In the genomic region with DNA sequence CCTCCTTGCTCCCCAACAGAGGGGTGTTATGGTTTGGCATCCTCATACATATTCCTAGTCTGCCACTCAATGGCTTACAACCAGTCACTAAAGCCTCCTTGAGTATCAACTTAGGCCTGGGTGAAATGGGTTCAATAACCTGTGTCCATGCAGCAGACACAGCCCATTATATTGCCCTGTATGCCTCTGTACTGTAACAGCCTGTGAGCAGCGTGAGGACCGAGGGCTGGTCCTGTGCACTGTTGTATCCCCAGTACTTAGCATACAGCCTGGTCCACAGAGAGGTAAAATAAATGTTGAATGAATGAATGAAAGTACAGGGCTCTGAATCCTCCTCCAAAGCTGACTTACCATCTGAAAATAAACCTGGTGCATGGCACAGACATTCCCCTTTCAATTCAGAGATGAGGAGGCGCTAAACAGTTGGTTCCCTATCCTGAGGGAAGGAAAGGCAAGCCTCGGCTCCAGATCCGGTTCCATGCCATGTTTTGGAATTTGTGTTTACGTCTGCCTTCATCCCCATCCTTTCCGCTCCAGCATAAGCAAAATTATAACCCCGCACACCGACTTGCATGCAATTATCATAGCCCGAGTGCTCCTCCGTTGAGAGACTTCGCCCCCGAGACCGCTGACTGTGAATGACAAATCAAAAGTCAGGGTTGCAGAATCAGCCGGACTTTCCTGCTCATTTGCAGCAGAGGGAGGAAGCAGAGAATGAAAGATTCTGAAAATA, we compare ENCODE assay signal across 1 cellular context.
A peak's percentile ranks its signal among the peaks of the same experiment; 100 is the strongest.
TF ChIP-seq lines count a peak whose summit lies in the region.

No MANE protein-coding gene starts in this region.

TF ChIP-seq in HEK293, 187 proteins besides CTCF, POLR2A, EP300 and RAD21 (continued from another document):
- TF ChIP-seq, protein P1, sequence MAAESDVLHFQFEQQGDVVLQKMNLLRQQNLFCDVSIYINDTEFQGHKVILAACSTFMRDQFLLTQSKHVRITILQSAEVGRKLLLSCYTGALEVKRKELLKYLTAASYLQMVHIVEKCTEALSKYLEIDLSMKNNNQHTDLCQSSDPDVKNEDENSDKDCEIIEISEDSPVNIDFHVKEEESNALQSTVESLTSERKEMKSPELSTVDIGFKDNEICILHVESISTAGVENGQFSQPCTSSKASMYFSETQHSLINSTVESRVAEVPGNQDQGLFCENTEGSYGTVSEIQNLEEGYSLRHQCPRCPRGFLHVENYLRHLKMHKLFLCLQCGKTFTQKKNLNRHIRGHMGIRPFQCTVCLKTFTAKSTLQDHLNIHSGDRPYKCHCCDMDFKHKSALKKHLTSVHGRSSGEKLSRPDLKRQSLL (tag by site-specific recombination; IDR thresholded peaks at IDR 0.05), result peak; percentile 77
- TF ChIP-seq, protein P2, sequence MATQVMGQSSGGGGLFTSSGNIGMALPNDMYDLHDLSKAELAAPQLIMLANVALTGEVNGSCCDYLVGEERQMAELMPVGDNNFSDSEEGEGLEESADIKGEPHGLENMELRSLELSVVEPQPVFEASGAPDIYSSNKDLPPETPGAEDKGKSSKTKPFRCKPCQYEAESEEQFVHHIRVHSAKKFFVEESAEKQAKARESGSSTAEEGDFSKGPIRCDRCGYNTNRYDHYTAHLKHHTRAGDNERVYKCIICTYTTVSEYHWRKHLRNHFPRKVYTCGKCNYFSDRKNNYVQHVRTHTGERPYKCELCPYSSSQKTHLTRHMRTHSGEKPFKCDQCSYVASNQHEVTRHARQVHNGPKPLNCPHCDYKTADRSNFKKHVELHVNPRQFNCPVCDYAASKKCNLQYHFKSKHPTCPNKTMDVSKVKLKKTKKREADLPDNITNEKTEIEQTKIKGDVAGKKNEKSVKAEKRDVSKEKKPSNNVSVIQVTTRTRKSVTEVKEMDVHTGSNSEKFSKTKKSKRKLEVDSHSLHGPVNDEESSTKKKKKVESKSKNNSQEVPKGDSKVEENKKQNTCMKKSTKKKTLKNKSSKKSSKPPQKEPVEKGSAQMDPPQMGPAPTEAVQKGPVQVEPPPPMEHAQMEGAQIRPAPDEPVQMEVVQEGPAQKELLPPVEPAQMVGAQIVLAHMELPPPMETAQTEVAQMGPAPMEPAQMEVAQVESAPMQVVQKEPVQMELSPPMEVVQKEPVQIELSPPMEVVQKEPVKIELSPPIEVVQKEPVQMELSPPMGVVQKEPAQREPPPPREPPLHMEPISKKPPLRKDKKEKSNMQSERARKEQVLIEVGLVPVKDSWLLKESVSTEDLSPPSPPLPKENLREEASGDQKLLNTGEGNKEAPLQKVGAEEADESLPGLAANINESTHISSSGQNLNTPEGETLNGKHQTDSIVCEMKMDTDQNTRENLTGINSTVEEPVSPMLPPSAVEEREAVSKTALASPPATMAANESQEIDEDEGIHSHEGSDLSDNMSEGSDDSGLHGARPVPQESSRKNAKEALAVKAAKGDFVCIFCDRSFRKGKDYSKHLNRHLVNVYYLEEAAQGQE (tag by site-specific recombination; IDR thresholded peaks at IDR 0.05), result no peak
- TF ChIP-seq, protein P3, sequence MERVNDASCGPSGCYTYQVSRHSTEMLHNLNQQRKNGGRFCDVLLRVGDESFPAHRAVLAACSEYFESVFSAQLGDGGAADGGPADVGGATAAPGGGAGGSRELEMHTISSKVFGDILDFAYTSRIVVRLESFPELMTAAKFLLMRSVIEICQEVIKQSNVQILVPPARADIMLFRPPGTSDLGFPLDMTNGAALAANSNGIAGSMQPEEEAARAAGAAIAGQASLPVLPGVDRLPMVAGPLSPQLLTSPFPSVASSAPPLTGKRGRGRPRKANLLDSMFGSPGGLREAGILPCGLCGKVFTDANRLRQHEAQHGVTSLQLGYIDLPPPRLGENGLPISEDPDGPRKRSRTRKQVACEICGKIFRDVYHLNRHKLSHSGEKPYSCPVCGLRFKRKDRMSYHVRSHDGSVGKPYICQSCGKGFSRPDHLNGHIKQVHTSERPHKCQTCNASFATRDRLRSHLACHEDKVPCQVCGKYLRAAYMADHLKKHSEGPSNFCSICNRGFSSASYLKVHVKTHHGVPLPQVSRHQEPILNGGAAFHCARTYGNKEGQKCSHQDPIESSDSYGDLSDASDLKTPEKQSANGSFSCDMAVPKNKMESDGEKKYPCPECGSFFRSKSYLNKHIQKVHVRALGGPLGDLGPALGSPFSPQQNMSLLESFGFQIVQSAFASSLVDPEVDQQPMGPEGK (tag by site-specific recombination; IDR thresholded peaks at IDR 0.05), result peak; percentile 93
- TF ChIP-seq ZNF121 (tag by site-specific recombination; IDR thresholded peaks at IDR 0.05), result no peak
- no peak for TF ChIP-seq ZNF354C (tag by site-specific recombination; IDR thresholded peaks at IDR 0.05; ENCODE audit: borderline replicate concordance, low read depth)
- TF ChIP-seq, protein P4, sequence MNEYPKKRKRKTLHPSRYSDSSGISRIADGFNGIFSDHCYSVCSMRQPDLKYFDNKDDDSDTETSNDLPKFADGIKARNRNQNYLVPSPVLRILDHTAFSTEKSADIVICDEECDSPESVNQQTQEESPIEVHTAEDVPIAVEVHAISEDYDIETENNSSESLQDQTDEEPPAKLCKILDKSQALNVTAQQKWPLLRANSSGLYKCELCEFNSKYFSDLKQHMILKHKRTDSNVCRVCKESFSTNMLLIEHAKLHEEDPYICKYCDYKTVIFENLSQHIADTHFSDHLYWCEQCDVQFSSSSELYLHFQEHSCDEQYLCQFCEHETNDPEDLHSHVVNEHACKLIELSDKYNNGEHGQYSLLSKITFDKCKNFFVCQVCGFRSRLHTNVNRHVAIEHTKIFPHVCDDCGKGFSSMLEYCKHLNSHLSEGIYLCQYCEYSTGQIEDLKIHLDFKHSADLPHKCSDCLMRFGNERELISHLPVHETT (tag by site-specific recombination; IDR thresholded peaks at IDR 0.05), result peak; percentile 66; the same call in 1 of the 2 replicates
- TF ChIP-seq SP3 (tag by site-specific recombination; IDR thresholded peaks at IDR 0.05), result peak; percentile 42; the same call in 1 of the 2 replicates
- TF ChIP-seq ZNF785 (tag by site-specific recombination; IDR thresholded peaks at IDR 0.05), result no peak
- peak; percentile 49 for TF ChIP-seq ZNF335 (tag by site-specific recombination; conservative IDR thresholded peaks at IDR 0.05)
- TF ChIP-seq ZNF768 (tag by site-specific recombination; IDR thresholded peaks at IDR 0.05), result no peak
- TF ChIP-seq, protein P5, sequence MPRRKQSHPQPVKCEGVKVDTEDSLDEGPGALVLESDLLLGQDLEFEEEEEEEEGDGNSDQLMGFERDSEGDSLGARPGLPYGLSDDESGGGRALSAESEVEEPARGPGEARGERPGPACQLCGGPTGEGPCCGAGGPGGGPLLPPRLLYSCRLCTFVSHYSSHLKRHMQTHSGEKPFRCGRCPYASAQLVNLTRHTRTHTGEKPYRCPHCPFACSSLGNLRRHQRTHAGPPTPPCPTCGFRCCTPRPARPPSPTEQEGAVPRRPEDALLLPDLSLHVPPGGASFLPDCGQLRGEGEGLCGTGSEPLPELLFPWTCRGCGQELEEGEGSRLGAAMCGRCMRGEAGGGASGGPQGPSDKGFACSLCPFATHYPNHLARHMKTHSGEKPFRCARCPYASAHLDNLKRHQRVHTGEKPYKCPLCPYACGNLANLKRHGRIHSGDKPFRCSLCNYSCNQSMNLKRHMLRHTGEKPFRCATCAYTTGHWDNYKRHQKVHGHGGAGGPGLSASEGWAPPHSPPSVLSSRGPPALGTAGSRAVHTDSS (tag by site-specific recombination; IDR thresholded peaks at IDR 0.05), result peak; percentile 88
- TF ChIP-seq ZNF654 (tag by site-specific recombination; IDR thresholded peaks at IDR 0.05; ENCODE audit: low read depth), result no peak
- TF ChIP-seq KLF16 (tag by site-specific recombination; IDR thresholded peaks at IDR 0.05), result peak; percentile 64; the same call in 1 of the 2 replicates
- TF ChIP-seq, protein P6, sequence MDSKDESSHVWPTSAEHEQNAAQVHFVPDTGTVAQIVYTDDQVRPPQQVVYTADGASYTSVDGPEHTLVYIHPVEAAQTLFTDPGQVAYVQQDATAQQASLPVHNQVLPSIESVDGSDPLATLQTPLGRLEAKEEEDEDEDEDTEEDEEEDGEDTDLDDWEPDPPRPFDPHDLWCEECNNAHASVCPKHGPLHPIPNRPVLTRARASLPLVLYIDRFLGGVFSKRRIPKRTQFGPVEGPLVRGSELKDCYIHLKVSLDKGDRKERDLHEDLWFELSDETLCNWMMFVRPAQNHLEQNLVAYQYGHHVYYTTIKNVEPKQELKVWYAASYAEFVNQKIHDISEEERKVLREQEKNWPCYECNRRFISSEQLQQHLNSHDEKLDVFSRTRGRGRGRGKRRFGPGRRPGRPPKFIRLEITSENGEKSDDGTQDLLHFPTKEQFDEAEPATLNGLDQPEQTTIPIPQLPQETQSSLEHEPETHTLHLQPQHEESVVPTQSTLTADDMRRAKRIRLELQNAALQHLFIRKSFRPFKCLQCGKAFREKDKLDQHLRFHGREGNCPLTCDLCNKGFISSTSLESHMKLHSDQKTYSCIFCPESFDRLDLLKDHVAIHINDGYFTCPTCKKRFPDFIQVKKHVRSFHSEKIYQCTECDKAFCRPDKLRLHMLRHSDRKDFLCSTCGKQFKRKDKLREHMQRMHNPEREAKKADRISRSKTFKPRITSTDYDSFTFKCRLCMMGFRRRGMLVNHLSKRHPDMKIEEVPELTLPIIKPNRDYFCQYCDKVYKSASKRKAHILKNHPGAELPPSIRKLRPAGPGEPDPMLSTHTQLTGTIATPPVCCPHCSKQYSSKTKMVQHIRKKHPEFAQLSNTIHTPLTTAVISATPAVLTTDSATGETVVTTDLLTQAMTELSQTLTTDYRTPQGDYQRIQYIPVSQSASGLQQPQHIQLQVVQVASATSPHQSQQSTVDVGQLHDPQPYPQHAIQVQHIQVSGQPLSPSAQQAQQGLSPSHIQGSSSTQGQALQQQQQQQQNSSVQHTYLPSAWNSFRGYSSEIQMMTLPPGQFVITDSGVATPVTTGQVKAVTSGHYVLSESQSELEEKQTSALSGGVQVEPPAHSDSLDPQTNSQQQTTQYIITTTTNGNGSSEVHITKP (tag by site-specific recombination; IDR thresholded peaks at IDR 0.05), result peak; percentile 79
- TF ChIP-seq GLIS1 (tag by site-specific recombination; IDR thresholded peaks at IDR 0.05), result peak; percentile 50
- TF ChIP-seq, protein P7, sequence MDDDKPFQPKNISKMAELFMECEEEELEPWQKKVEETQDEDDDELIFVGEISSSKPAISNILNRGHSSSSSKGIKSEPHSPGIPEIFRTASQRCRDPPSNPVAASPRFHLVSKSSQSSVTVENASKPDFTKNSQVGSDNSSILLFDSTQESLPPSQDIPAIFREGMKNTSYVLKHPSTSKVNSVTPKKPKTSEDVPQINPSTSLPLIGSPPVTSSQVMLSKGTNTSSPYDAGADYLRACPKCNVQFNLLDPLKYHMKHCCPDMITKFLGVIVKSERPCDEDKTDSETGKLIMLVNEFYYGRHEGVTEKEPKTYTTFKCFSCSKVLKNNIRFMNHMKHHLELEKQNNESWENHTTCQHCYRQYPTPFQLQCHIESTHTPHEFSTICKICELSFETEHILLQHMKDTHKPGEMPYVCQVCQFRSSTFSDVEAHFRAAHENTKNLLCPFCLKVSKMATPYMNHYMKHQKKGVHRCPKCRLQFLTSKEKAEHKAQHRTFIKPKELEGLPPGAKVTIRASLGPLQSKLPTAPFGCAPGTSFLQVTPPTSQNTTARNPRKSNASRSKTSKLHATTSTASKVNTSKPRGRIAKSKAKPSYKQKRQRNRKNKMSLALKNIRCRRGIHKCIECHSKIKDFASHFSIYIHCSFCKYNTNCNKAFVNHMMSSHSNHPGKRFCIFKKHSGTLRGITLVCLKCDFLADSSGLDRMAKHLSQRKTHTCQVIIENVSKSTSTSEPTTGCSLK (tag by site-specific recombination; IDR thresholded peaks at IDR 0.05), result no peak
- TF ChIP-seq YY1 (tag by site-specific recombination; IDR thresholded peaks at IDR 0.05), result no peak
- TF ChIP-seq, protein P8, sequence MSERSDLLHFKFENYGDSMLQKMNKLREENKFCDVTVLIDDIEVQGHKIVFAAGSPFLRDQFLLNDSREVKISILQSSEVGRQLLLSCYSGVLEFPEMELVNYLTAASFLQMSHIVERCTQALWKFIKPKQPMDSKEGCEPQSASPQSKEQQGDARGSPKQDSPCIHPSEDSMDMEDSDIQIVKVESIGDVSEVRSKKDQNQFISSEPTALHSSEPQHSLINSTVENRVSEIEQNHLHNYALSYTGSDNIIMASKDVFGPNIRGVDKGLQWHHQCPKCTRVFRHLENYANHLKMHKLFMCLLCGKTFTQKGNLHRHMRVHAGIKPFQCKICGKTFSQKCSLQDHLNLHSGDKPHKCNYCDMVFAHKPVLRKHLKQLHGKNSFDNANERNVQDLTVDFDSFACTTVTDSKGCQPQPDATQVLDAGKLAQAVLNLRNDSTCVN (tag by site-specific recombination; optimal IDR thresholded peaks at IDR 0.05), result peak; percentile 27
- no peak for TF ChIP-seq ZNF266 (tag by site-specific recombination; IDR thresholded peaks at IDR 0.05; ENCODE audit: low read depth)
- peak; percentile 89; the same call in 1 of the 2 replicates for TF ChIP-seq ZNF391 (tag by site-specific recombination; IDR thresholded peaks at IDR 0.05; ENCODE audit: borderline replicate concordance, low read depth)
- TF ChIP-seq, protein P9, sequence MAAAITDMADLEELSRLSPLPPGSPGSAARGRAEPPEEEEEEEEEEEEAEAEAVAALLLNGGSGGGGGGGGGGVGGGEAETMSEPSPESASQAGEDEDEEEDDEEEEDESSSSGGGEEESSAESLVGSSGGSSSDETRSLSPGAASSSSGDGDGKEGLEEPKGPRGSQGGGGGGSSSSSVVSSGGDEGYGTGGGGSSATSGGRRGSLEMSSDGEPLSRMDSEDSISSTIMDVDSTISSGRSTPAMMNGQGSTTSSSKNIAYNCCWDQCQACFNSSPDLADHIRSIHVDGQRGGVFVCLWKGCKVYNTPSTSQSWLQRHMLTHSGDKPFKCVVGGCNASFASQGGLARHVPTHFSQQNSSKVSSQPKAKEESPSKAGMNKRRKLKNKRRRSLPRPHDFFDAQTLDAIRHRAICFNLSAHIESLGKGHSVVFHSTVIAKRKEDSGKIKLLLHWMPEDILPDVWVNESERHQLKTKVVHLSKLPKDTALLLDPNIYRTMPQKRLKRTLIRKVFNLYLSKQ (tag by site-specific recombination; IDR thresholded peaks at IDR 0.05; ENCODE audit: borderline replicate concordance), result no peak
